ENCODE assay signal across 11 cellular contexts in the genomic region with DNA sequence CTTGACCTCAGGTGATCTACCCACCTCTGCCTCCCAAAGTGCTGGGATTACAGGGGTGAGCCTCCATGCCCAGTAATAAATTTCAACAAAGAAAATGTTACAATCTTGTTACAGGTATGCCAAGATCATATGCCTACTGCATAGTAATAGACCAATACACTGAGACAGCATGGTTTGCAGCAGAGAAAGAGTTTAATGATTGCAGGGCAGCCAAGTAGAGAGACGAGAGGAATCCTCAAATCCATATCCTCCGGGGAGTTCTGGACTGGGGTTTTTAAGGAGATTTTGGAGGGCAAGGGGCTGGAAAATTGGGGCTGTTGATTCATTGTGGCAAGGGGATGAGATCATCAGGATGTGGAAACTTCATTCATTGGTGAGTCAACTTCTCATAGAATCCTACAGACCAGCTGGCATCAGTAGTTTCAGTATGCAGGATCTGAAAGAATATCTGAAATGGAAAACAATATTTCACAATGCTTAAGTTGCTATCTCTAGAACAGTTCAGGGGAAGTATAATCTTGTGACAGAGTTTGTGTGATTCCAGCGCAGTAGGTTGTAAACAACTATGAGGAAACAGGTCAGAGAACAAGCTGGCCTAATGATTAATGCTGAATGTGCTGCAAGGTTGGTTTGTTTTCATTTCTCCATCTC. TPM values are rescaled to one million over a fixed set of nuclear protein-coding genes. Genes with fewer than 3 reads are reported as not detected.
DNase-seq lines count a peak whose midpoint lies in the region; ATAC-seq, FAIRE-seq and TF ChIP-seq lines count a peak whose summit lies in the region.
"Had no signal": no experiment of that assay in that cellular context is flagged by ENCODE, and none has a peak within 500 bp of the region (broad histone marks: within the 10 kb centered on the region; RNA-seq: fewer than 3 reads in every experiment).

No MANE protein-coding gene starts in this region.

- no peak for ATAC-seq in GM18505 (IDR thresholded peaks at IDR 0.05; ENCODE audit: unreplicated experiment)
- no peak for ATAC-seq in HG02981 (IDR thresholded peaks at IDR 0.05; ENCODE audit: unreplicated experiment)
- ATAC-seq: naive thymus-derived CD8-positive, alpha-beta T cell had no signal

- H3K4me3 ChIP-seq in HL-60 (replicated peaks; ENCODE audit: insufficient read depth, low read length) (no peak overlapping the region), foreskin fibroblast (ENCODE audit: low read depth in 1 of 2, low read length in 2 of 2) (no peak overlapping the region), small intestine (ENCODE audit: low read depth in 1 of 2, low read length in 2 of 2) (no peak overlapping the region), Peyer's patch (no peak overlapping the region)
- H3K4me3 ChIP-seq: heart left ventricle had no signal

- no peak for FAIRE-seq in small intestine (lab: Jason Lieb, UNC)

- WGBS in small intestine, 3 donors: 77 to 85% (median 81%) methylated on average over 3 of the region's 3 CpGs

- TF ChIP-seq CTCF in HL-60 (IDR thresholded peaks at IDR 0.05; ENCODE audit: insufficient read depth, low read length) (no peak), foreskin fibroblast (IDR thresholded peaks at IDR 0.05; ENCODE audit: low read depth, low read length) (no peak), Peyer's patch (IDR thresholded peaks at IDR 0.05) (no peak)

- peaks cover 7% of the 10 kb centered on the region for H3K9me3 ChIP-seq in small intestine (ENCODE audit: control insufficient read depth, low read depth)
- peaks cover 0 to 33% (median 2%) of the 10 kb centered on the region in 4 donors for H3K9me3 ChIP-seq in Peyer's patch

- no peaks in the 10 kb centered on the region for H3K4me1 ChIP-seq in small intestine (ENCODE audit: control insufficient read depth in 2 of 2, insufficient read depth in 1 of 2, low read depth in 1 of 2, low read length in 1 of 2)
- H3K4me1 ChIP-seq in Peyer's patch: no peaks in the 10 kb centered on the region

- no peaks in the 10 kb centered on the region for H3K36me3 ChIP-seq in small intestine (ENCODE audit: control insufficient read depth in 2 of 2, insufficient read depth in 2 of 2, low read length in 2 of 2)
- no peaks in the 10 kb centered on the region for H3K36me3 ChIP-seq in Peyer's patch
- H3K36me3 ChIP-seq: heart left ventricle had no signal

- peaks cover 2% of the 10 kb centered on the region for H3K27me3 ChIP-seq in HL-60 (ENCODE audit: insufficient read depth, poor library complexity, severe bottlenecking)
- H3K27me3 ChIP-seq in small intestine (ENCODE audit: control insufficient read depth in 2 of 2, insufficient read depth in 2 of 2, low read length in 2 of 2): peaks cover 0 to 4% of the 10 kb centered on the region in 2 donors
- H3K27me3 ChIP-seq in Peyer's patch: no peaks in the 10 kb centered on the region

- TF ChIP-seq POLR2A in Peyer's patch (IDR thresholded peaks at IDR 0.05) (no peak), GM18505 (IDR thresholded peaks at IDR 0.05; ENCODE audit: borderline replicate concordance, extremely low read depth, insufficient read depth, insufficient read length) (no peak)

- DNase-seq in HL-60 (ENCODE audit: low read depth in 1 of 2, low spot score in 1 of 2): peak; percentile 28 to 92
- peak; percentile 12 for DNase-seq in SW480 (ENCODE audit: low spot score)
- DNase-seq in foreskin fibroblast: peak; percentile 93 to 95
- peak; percentile 5 for DNase-seq in small intestine
- no peak for DNase-seq in DMS79 treated with DMSO at 0.1 percent for 48 hours (lab: John Stamatoyannopoulos, UW)
- DNase-seq in Peyer's patch: no peak
- DNase-seq: heart left ventricle; naive thymus-derived CD8-positive, alpha-beta T cell; stimulated activated CD4-positive, alpha-beta T cell treated with anti-CD3 and anti-CD28 coated beads, Interleukin-4, amount 100 ng/mL, for 24 hours had no signal

- H3K27ac ChIP-seq in HL-60 (replicated peaks) (no peak overlapping the region), small intestine (ENCODE audit: low read depth in 1 of 2, low read length in 1 of 2) (no peak overlapping the region), Peyer's patch (peak overlapping the region in 1 of 4 donors; percentile 11)

RNA-seq across cellular contexts. Expression of a gene that starts 14.8 kb away (rescaled TPM):
- 10 to 100 TPM; 11.1 to 28.6 (median 17.8) TPM for polyA plus RNA-seq in small intestine
- 10 to 100 TPM; 36.8 to 99.9 (median 50.4) TPM for total RNA-seq in Peyer's patch

Comparison
In these comparisons a context has a peak if more than half of its experiments do, and no peak if none do; other contexts are left out.
1. DNase-seq: peak in HL-60 (2 of 2), SW480 (single experiment), foreskin fibroblast (2 of 2) and small intestine (single experiment); none in DMS79 treated with DMSO at 0.1 percent for 48 hours (single experiment) and Peyer's patch (0 of 3).